Comparison of ENCODE assay signal across 8 cellular contexts in genomic region chr2:61178603-61179545, GRCh38. TPM values are rescaled to one million over a fixed set of nuclear protein-coding genes. Genes with fewer than 3 reads are reported as not detected.
DNase-seq lines count a peak whose midpoint lies in the region; ATAC-seq and TF ChIP-seq lines count a peak whose summit lies in the region.

No MANE protein-coding gene starts in this region.

- H3K27ac ChIP-seq in hepatocyte = peak overlapping the region; percentile 99
- H3K27ac ChIP-seq in substantia nigra (ENCODE audit: low read depth, low read length, poor library complexity, severe bottlenecking) = peak overlapping the region; percentile 100

- H3K4me1 Mint-ChIP-seq in activated T-cell treated with anti-CD3 and anti-CD28 coated beads, Interleukin-2, amount 50 U/mL, for 4 hours (ENCODE audit: low read depth) = peaks cover 58% of the 10 kb centered on the region
- H3K4me1 Mint-ChIP-seq in activated CD4-positive, alpha-beta memory T cell treated with anti-CD3 and anti-CD28 coated beads, Interleukin-2, amount 10 ng/mL, durations not matched to agents 7 days and 5 days = peaks cover 67% of the 10 kb centered on the region

- H3K9me3 ChIP-seq in hepatocyte (ENCODE audit: low read depth) = no peaks in the 10 kb centered on the region

- POLR2A ChIA-PET in activated CD4-positive, alpha-beta memory T cell treated with anti-CD3 and anti-CD28 coated beads, Interleukin-2, amount 10 ng/mL, durations not matched to agents 7 days and 5 days (lab: Charles Lee) = interaction anchor here (0.5 to 4.6 kb wide), 29 partner anchors 13 to 677 kb away, joined by 3 to 50 read pairs (median 5); partner anchors contain the start of genes C2orf74, PEX13, PUS10 and REL

- CTCF ChIA-PET in activated CD4-positive, alpha-beta memory T cell treated with anti-CD3 and anti-CD28 coated beads, Interleukin-2, amount 10 ng/mL, durations not matched to agents 7 days and 5 days (lab: Charles Lee) = interaction anchor here (0.8 to 1.2 kb wide), 2 partner anchors 34 to 247 kb away, joined by 3 read pairs; no protein-coding TSS in a partner anchor

- H3K4me3 ChIP-seq in hepatocyte = no peak overlapping the region

- peaks cover 6% of the 10 kb centered on the region for H4K20me1 ChIP-seq in hepatocyte (ENCODE audit: insufficient read depth, poor library complexity, severe bottlenecking)

- H3K36me3 Mint-ChIP-seq in activated T-cell treated with anti-CD3 and anti-CD28 coated beads, Interleukin-2, amount 50 U/mL, for 4 hours (ENCODE audit: insufficient read depth) = peaks cover 28% of the 10 kb centered on the region
- H3K36me3 Mint-ChIP-seq in activated CD4-positive, alpha-beta memory T cell treated with anti-CD3 and anti-CD28 coated beads, Interleukin-2, amount 10 ng/mL, durations not matched to agents 7 days and 5 days (ENCODE audit: low read depth) = peaks cover 52% of the 10 kb centered on the region

- H2AFZ ChIP-seq in hepatocyte = no peak overlapping the region

- H3K27me3 ChIP-seq in hepatocyte = no peaks in the 10 kb centered on the region

- peaks cover 45% of the 10 kb centered on the region for H3K4me1 ChIP-seq in hepatocyte (ENCODE audit: insufficient read depth)

- no peaks in the 10 kb centered on the region for H3K27me3 Mint-ChIP-seq in activated T-cell treated with anti-CD3 and anti-CD28 coated beads, Interleukin-2, amount 50 U/mL, for 4 hours (ENCODE audit: low read depth)
- peaks cover 4% of the 10 kb centered on the region for H3K27me3 Mint-ChIP-seq in activated CD4-positive, alpha-beta memory T cell treated with anti-CD3 and anti-CD28 coated beads, Interleukin-2, amount 10 ng/mL, durations not matched to agents 7 days and 5 days

- peak overlapping the region; percentile 91 for H3K27ac Mint-ChIP-seq in activated CD4-positive, alpha-beta memory T cell treated with anti-CD3 and anti-CD28 coated beads, Interleukin-2, amount 10 ng/mL, durations not matched to agents 7 days and 5 days

- no peak for TF ChIP-seq CTCF in hepatocyte (IDR thresholded peaks at IDR 0.05; ENCODE audit: poor library complexity)

- DNase-seq in activated T-cell treated with anti-CD3 and anti-CD28 coated beads, Interleukin-2, amount 50 U/mL, for 4 hours = no peak
- no peak for DNase-seq in activated T-cell treated with anti-CD3 and anti-CD28 coated beads, Interleukin-2, amount 50 U/mL, for 1 hour
- peak; percentile 28 for DNase-seq in activated CD4-positive, alpha-beta memory T cell treated with anti-CD3 and anti-CD28 coated beads, Interleukin-2, amount 10 ng/mL, durations not matched to agents 7 days and 5 days
- DNase-seq in hepatocyte (ENCODE audit: low spot score) (no peak), substantia nigra (lab: John Stamatoyannopoulos, UW) (peak in 1 of 49 donors; percentile 9), NCI-H2107 treated with DMSO at 0.1 percent for 48 hours (lab: John Stamatoyannopoulos, UW; ENCODE audit: unreplicated experiment) (no peak), cerebellar nuclear complex (lab: John Stamatoyannopoulos, UW) (no peak), anterior cingulate cortex (lab: John Stamatoyannopoulos, UW) (no peak)

- ATAC-seq in activated T-cell treated with anti-CD3 and anti-CD28 coated beads, Interleukin-2, amount 50 U/mL, for 4 hours = no peak

- peak overlapping the region; percentile 88 for H3K4me2 ChIP-seq in hepatocyte

- H3K36me3 ChIP-seq in hepatocyte (replicated peaks; ENCODE audit: insufficient read depth, low read depth) = no peaks in the 10 kb centered on the region

- peaks cover 61% of the 10 kb centered on the region for H3K79me2 ChIP-seq in hepatocyte

- no peaks in the 10 kb centered on the region for H3K9me2 ChIP-seq in hepatocyte (replicated peaks; ENCODE audit: insufficient read depth)

- no peaks in the 10 kb centered on the region for H3K9me3 Mint-ChIP-seq in activated T-cell treated with anti-CD3 and anti-CD28 coated beads, Interleukin-2, amount 50 U/mL, for 4 hours
- no peaks in the 10 kb centered on the region for H3K9me3 Mint-ChIP-seq in activated CD4-positive, alpha-beta memory T cell treated with anti-CD3 and anti-CD28 coated beads, Interleukin-2, amount 10 ng/mL, durations not matched to agents 7 days and 5 days

- WGBS in hepatocyte (ENCODE audit: low lambda C conversion rate, missing lambda C conversion rate) = 92% methylated on average over 22 of the region's 22 CpGs

- H3K4me3 Mint-ChIP-seq in activated T-cell treated with anti-CD3 and anti-CD28 coated beads, Interleukin-2, amount 50 U/mL, for 4 hours = peak overlapping the region; percentile 90
- peak overlapping the region; percentile 90 for H3K4me3 Mint-ChIP-seq in activated CD4-positive, alpha-beta memory T cell treated with anti-CD3 and anti-CD28 coated beads, Interleukin-2, amount 10 ng/mL, durations not matched to agents 7 days and 5 days

RNA-seq across cellular contexts. Expression of gene C2orf74, which starts 16.9 kb away (rescaled TPM):
- total RNA-seq in activated T-cell treated with anti-CD3 and anti-CD28 coated beads, Interleukin-2, amount 50 U/mL, for 4 hours = 1 to 10 TPM; 3.7 to 7.1 (median 6.1) TPM
- 10 to 100 TPM in 1 of 2 experiments, 1 to 10 TPM in 1; 8.7 to 10.2 TPM for total RNA-seq in activated CD4-positive, alpha-beta memory T cell treated with anti-CD3 and anti-CD28 coated beads, Interleukin-2, amount 10 ng/mL, durations not matched to agents 7 days and 5 days
- total RNA-seq in hepatocyte = 5.1 and 6.2 TPM in 2 replicates
- polyA plus RNA-seq in hepatocyte = 10.2 and 12.4 TPM in 2 replicates
